Comparison of ENCODE assay signal across 26 cellular contexts in genomic region chr5:175035882-175036533, GRCh38.
DNase-seq lines count a peak whose midpoint lies in the region; ATAC-seq, FAIRE-seq and TF ChIP-seq lines count a peak whose summit lies in the region.
"Had no signal": no experiment of that assay in that cellular context is flagged by ENCODE, and none has a peak within 500 bp of the region (broad histone marks: within the 10 kb centered on the region; RNA-seq: fewer than 3 reads in every experiment).

No MANE protein-coding gene starts in this region.

- FAIRE-seq in pancreas (lab: Jason Lieb, UNC) = no peak
- FAIRE-seq: GM12891, H54 had no signal

- peak; percentile 1 for DNase-seq in ACHN
- DNase-seq in ELF-1 (ENCODE audit: low read depth, low spot score) = peak; percentile 2
- peak; percentile 1 for DNase-seq in SK-MEL-5 (ENCODE audit: low read depth, low spot score)
- peak; percentile 26 for DNase-seq in iPS-NIHi7 (ENCODE audit: extremely low spot score)
- no peak for DNase-seq in ureter (ENCODE audit: low spot score)
- no peak for DNase-seq in pancreas
- no peak for DNase-seq in DMS153 (lab: John Stamatoyannopoulos, UW)
- DNase-seq: BE2C, Calu3, DMS79, EL, GF-D8, HFFc6, KG1, MG63, NCI-H1694 treated with DMSO at 0.1 percent for 48 hours, NCI-H2081, NCI-H2171, NCI-H226, NCI-H510A, NCI-H69, Right ventricle myocardium superior, RPMI8226, T-helper 1 cell had no signal

- TF ChIP-seq CTCF in pancreas (IDR thresholded peaks at IDR 0.05) = no peak

- no peak overlapping the region for H3K27ac ChIP-seq in pancreas

- no peaks in the 10 kb centered on the region for H3K27me3 ChIP-seq in pancreas
- H3K27me3 ChIP-seq: BE2C, MG63 had no signal

- in situ Hi-C loops in ACHN (cut with HindIII; ENCODE audit: low pct_ligation_motif_present, low pct_unique_long_range_greater_than_20kb, low sequenced_read_pairs) = no loop called here
- in situ Hi-C loops in SK-MEL-5 (cut with HindIII; ENCODE audit: low pct_unique_long_range_greater_than_20kb, low sequenced_read_pairs) = no loop called here

- H3K4me1 ChIP-seq in pancreas = no peaks in the 10 kb centered on the region
- H3K4me1 ChIP-seq: BE2C had no signal

- H3K9me3 ChIP-seq in pancreas = no peaks in the 10 kb centered on the region
- H3K9me3 ChIP-seq: BE2C had no signal

- WGBS in pancreas, 2 donors = 38 to 60% methylated on average over 1 of the region's 1 CpG

- H3K36me3 ChIP-seq in pancreas = no peaks in the 10 kb centered on the region
- H3K36me3 ChIP-seq: BE2C, MG63 had no signal

- intact Hi-C loops in pancreas (cut with DNase I) = no loop called here

- no peak overlapping the region for H3K4me3 ChIP-seq in pancreas
- H3K4me3 ChIP-seq: MG63 had no signal

- no peak for ATAC-seq in pancreas

Comparison
In these comparisons a context has a peak if more than half of its experiments do, and no peak if none do; other contexts are left out.
1. DNase-seq: peak in ACHN (single experiment), ELF-1 (single experiment), SK-MEL-5 (single experiment) and iPS-NIHi7 (single experiment); none in ureter (single experiment), pancreas (0 of 6) and DMS153 (single experiment).